Comparison of ENCODE assay signal across 24 cellular contexts in the genomic region with DNA sequence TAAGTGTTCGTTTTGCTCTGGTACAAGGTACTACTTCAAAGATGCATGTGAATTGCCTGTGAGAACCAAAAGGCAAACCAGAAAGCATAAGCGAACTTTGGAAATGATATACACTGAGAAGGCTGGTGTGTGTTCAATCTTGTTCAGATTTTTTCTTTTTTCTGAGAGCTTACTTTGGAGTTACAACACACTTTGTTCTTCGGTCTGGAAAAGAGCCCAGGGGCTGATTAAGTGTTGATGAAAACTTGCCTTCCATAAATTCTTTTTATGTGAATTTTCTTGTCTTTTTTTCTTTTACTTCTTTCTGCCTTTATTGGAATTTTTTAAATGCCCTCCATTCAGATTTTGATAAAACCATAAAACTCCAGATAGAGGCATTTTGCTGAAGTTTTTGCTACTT.
A peak's percentile ranks its signal among the peaks of the same experiment; 100 is the strongest.
DNase-seq lines count a peak whose midpoint lies in the region; TF ChIP-seq lines count a peak whose summit lies in the region.
"Had no signal": no experiment of that assay in that cellular context is flagged by ENCODE, and none has a peak within 500 bp of the region (broad histone marks: within the 10 kb centered on the region; RNA-seq: fewer than 3 reads in every experiment).

No MANE protein-coding gene starts in this region.

- POLR2A ChIA-PET in BJ (lab: Charles Lee): interaction anchor here (0.7 kb wide), 1 partner anchor 323 kb away, joined by 5 read pairs; no protein-coding TSS in a partner anchor

- H3K4me1 Mint-ChIP-seq in osteocyte (ENCODE audit: unreplicated experiment): peaks cover 50% of the 10 kb centered on the region

- CTCF ChIA-PET in BJ (lab: Yijun Ruan, JAX): interaction anchor here (1.3 to 1.5 kb wide), 2 partner anchors 24 to 195 kb away, joined by 3 read pairs; no protein-coding TSS in a partner anchor

- no peaks in the 10 kb centered on the region for H3K27me3 ChIP-seq in BJ (ENCODE audit: control insufficient read depth, insufficient read depth, low read length)
- H3K27me3 ChIP-seq: BLaER1, gastroesophageal sphincter had no signal

- TF ChIP-seq CTCF in BJ (IDR thresholded peaks at IDR 0.05; ENCODE audit: insufficient read depth, low read depth, low read length) (no peak), fibroblast of mammary gland (conservative IDR thresholded peaks at IDR 0.05; ENCODE audit: control insufficient read depth, insufficient read depth, low read depth, low read length) (no peak), osteocyte (IDR thresholded peaks at IDR 0.05) (no peak)

- H3K27me3 Mint-ChIP-seq in osteocyte (ENCODE audit: unreplicated experiment): no peaks in the 10 kb centered on the region

- H3K4me3 Mint-ChIP-seq in osteocyte (ENCODE audit: unreplicated experiment): no peak overlapping the region
- H3K4me3 Mint-ChIP-seq: activated T-cell treated with anti-CD3 and anti-CD28 coated beads, Interleukin-2, amount 50 U/mL, for 4 hours; neural crest cell had no signal

- H3K27ac Mint-ChIP-seq in osteocyte (ENCODE audit: unreplicated experiment): peak overlapping the region; percentile 25

- H3K4me3 ChIP-seq in BJ (ENCODE audit: low read depth, low read length): no peak overlapping the region
- H3K4me3 ChIP-seq in fibroblast of mammary gland (ENCODE audit: control insufficient read depth, low read depth, low read length): no peak overlapping the region
- H3K4me3 ChIP-seq: BLaER1, gastroesophageal sphincter had no signal

- no peaks in the 10 kb centered on the region for H3K9me3 Mint-ChIP-seq in osteocyte (ENCODE audit: unreplicated experiment)

- no peaks in the 10 kb centered on the region for H3K36me3 ChIP-seq in BJ (ENCODE audit: control insufficient read depth, insufficient read depth, low read length)
- H3K36me3 ChIP-seq: BLaER1, gastroesophageal sphincter had no signal

- DNase-seq in BJ (ENCODE audit: low read depth) (peak; percentile 82), astrocyte of the hippocampus (ENCODE audit: low read depth, low spot score) (peak; percentile 26), fibroblast of mammary gland (ENCODE audit: low read depth) (peak; percentile 60), osteocyte (ENCODE audit: extremely low spot score, unreplicated experiment) (no peak), GM19240 (ENCODE audit: insufficient read length, low spot score) (no peak), NCI-H1436 treated with DMSO at 0.1 percent for 48 hours (lab: John Stamatoyannopoulos, UW) (no peak), AG08395 (ENCODE audit: low spot score) (no peak), pons (ENCODE audit: low spot score) (no peak)
- DNase-seq: activated CD4-positive, alpha-beta T cell treated with anti-CD3 and anti-CD28 coated beads for 48 hours; activated T-cell treated with anti-CD3 and anti-CD28 coated beads, Interleukin-2, amount 50 U/mL, for 4 hours; amniotic stem cell; Caco-2; dermis blood vessel endothelial cell; DMS79 treated with DMSO at 0.1 percent for 48 hours; H7; hypothalamus; Kasumi-1; NCI-H1092 treated with DMSO at 0.1 percent for 48 hours; NCI-H2029; NCI-H2227 treated with DMSO at 0.1 percent for 48 hours; NCI-H69 had no signal

- H3K36me3 Mint-ChIP-seq in osteocyte (ENCODE audit: unreplicated experiment): peaks cover 2% of the 10 kb centered on the region

Comparison
In these comparisons a context has a peak if more than half of its experiments do, and no peak if none do; other contexts are left out.
1. DNase-seq: peak in BJ (single experiment), astrocyte of the hippocampus (single experiment) and fibroblast of mammary gland (single experiment); none in osteocyte (single experiment), GM19240 (single experiment), NCI-H1436 treated with DMSO at 0.1 percent for 48 hours (single experiment), AG08395 (single experiment) and pons (single experiment).